2 cellular contexts compared by ENCODE assay signal in the genomic region with DNA sequence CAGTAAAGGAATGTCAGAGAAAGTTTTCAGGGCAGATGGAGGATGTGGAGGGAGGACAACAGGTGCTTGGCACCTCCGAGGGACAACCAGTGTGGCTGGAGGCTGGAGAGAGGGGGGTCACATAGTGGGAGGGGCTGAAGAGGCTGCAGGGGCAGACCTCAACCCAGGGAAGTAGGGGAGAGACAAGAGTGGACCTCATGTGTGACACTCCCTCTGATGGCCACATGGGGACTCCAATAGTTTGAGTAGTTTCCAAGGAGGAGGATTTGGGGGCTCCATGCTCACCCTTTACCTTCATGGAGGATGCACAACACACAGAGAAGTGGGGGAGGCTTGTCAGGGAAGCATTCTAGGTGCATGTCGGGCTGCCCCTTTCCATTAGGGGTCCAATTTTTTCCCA.
TF ChIP-seq lines count a peak whose summit lies in the region.

No MANE protein-coding gene starts in this region.

TF ChIP-seq in HCT116, 20 proteins besides CTCF, POLR2A, EP300 and RAD21:
- TF ChIP-seq ATF3 (IDR thresholded peaks at IDR 0.05): no peak
- TF ChIP-seq CEBPB (IDR thresholded peaks at IDR 0.05; ENCODE audit: low read depth): no peak
- TF ChIP-seq EGR1 (IDR thresholded peaks at IDR 0.05; ENCODE audit: low read depth): no peak

TF ChIP-seq in K562, 482 proteins besides CTCF, POLR2A, EP300 and RAD21:
- TF ChIP-seq ZNF778 (CRISPR knock-in tag; IDR thresholded peaks at IDR 0.05) (no peak), PHB2 (IDR thresholded peaks at IDR 0.05; ENCODE audit: low read depth) (no peak), ZNF695 (CRISPR knock-in tag; IDR thresholded peaks at IDR 0.05) (no peak), NFIC (IDR thresholded peaks at IDR 0.05) (no peak), PYGO2 (tag; IDR thresholded peaks at IDR 0.05) (no peak), U2AF1 (optimal IDR thresholded peaks at IDR 0.05; ENCODE audit: low read depth, low read length) (no peak), SRF (CRISPR knock-in tag; IDR thresholded peaks at IDR 0.05) (no peak), ZNF324 (CRISPR knock-in tag; IDR thresholded peaks at IDR 0.05) (no peak), CBX3 (IDR thresholded peaks at IDR 0.05; ENCODE audit: borderline replicate concordance in 1 of 2, low read length in 2 of 2) (no peak), ZKSCAN3 (CRISPR knock-in tag; IDR thresholded peaks at IDR 0.05) (no peak), ZFP36 (IDR thresholded peaks at IDR 0.05; ENCODE audit: low read depth, low read length, partially characterized antibody) (no peak), NCOA2 (IDR thresholded peaks at IDR 0.05; ENCODE audit: partially characterized antibody in 2 of 2) (no peak), EGR1 (conservative IDR thresholded peaks at IDR 0.05) (no peak), HNRNPK (IDR thresholded peaks at IDR 0.05; ENCODE audit: low read depth, low read length, poor library complexity, severe bottlenecking) (no peak)
- TF ChIP-seq, protein P1, sequence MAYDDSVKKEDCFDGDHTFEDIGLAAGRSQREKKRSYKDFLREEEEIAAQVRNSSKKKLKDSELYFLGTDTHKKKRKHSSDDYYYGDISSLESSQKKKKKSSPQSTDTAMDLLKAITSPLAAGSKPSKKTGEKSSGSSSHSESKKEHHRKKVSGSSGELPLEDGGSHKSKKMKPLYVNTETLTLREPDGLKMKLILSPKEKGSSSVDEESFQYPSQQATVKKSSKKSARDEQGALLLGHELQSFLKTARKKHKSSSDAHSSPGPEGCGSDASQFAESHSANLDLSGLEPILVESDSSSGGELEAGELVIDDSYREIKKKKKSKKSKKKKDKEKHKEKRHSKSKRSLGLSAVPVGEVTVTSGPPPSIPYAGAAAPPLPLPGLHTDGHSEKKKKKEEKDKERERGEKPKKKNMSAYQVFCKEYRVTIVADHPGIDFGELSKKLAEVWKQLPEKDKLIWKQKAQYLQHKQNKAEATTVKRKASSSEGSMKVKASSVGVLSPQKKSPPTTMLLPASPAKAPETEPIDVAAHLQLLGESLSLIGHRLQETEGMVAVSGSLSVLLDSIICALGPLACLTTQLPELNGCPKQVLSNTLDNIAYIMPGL (CRISPR knock-in tag; IDR thresholded peaks at IDR 0.05): no peak
- TF ChIP-seq, protein P2, sequence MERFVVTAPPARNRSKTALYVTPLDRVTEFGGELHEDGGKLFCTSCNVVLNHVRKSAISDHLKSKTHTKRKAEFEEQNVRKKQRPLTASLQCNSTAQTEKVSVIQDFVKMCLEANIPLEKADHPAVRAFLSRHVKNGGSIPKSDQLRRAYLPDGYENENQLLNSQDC (CRISPR knock-in tag; IDR thresholded peaks at IDR 0.05): no peak
